1 cellular context compared by ENCODE assay signal in genomic region chrX:24799078-24799477, GRCh38.
TF ChIP-seq lines count a peak whose summit lies in the region.

No MANE protein-coding gene starts in this region.

TF ChIP-seq in H1, 55 proteins besides CTCF, POLR2A, EP300 and RAD21 (continued from another document):
- TF ChIP-seq CHD7 (IDR thresholded peaks at IDR 0.05; ENCODE audit: insufficient replicate concordance, low read length): no peak
- TF ChIP-seq POLR2AphosphoS5 (IDR thresholded peaks at IDR 0.05; ENCODE audit: low read depth, low read length): no peak
- no peak for TF ChIP-seq RBBP5 (IDR thresholded peaks at IDR 0.05; ENCODE audit: borderline replicate concordance, low read depth, low read length)
- no peak for TF ChIP-seq GABPA (IDR thresholded peaks at IDR 0.05; ENCODE audit: borderline replicate concordance, insufficient read depth, low read length)
- no peak for TF ChIP-seq PHF8 (conservative IDR thresholded peaks at IDR 0.05; ENCODE audit: low read depth, low read length)
- no peak for TF ChIP-seq CREB1 (IDR thresholded peaks at IDR 0.05)
- no peak for TF ChIP-seq SIRT6 (IDR thresholded peaks at IDR 0.05; ENCODE audit: low read length)
- TF ChIP-seq JUND (IDR thresholded peaks at IDR 0.05; ENCODE audit: low read length): no peak
- TF ChIP-seq KDM5A (IDR thresholded peaks at IDR 0.05; ENCODE audit: low read length): no peak
- no peak for TF ChIP-seq HDAC6 (IDR thresholded peaks at IDR 0.05; ENCODE audit: low read depth, low read length)
- no peak for TF ChIP-seq HDAC2 (IDR thresholded peaks at IDR 0.05; ENCODE audit: borderline replicate concordance in 1 of 2, low read depth in 2 of 2, low read length in 2 of 2)
